8 cellular contexts compared by ENCODE assay signal in genomic region chr1:155322953-155323728, GRCh38. TPM values are rescaled to one million over a fixed set of nuclear protein-coding genes. Genes with fewer than 3 reads are reported as not detected.
DNase-seq lines count a peak whose midpoint lies in the region; ATAC-seq and TF ChIP-seq lines count a peak whose summit lies in the region.

No MANE protein-coding gene starts in this region.

- H3K9me3 ChIP-seq in left lung, result no peaks in the 10 kb centered on the region

- peak; percentile 95 for TF ChIP-seq CTCF in AG04449 (IDR thresholded peaks at IDR 0.05; ENCODE audit: insufficient read depth, low read length, missing control alignments)
- TF ChIP-seq CTCF in left lung (IDR thresholded peaks at IDR 0.05), result peak; percentile 96 to 98

- H3K4me1 ChIP-seq in left lung, result peaks cover 11 to 58% of the 10 kb centered on the region in 2 donors

- ATAC-seq in GM18907 (IDR thresholded peaks at IDR 0.05; ENCODE audit: unreplicated experiment) (peak; percentile 51), HG03460 (IDR thresholded peaks at IDR 0.05; ENCODE audit: unreplicated experiment) (peak; percentile 37), left lung (peak; percentile 70)

- peak overlapping the region; percentile 92 to 97 for H3K27ac ChIP-seq in left lung

- no peaks in the 10 kb centered on the region for H3K27me3 ChIP-seq in left lung

- peak; percentile 70 for DNase-seq in AG04449 (ENCODE audit: low read depth, low spot score)
- peak; percentile 91 to 99 for DNase-seq in NCI-H526 (lab: John Stamatoyannopoulos, UW)
- peak; percentile 75 to 88 for DNase-seq in activated CD4-positive, alpha-beta T cell treated with anti-CD3 and anti-CD28 coated beads, Interleukin-2, amount 50 U/mL, for 24 hours (ENCODE audit: low read depth in 1 of 2, low spot score in 1 of 2)
- peak; percentile 93 for DNase-seq in dedifferentiated amniotic fluid mesenchymal stem cell (ENCODE audit: extremely low spot score)
- peak; percentile 91 to 98 for DNase-seq in left lung
- DNase-seq in stimulated activated CD4-positive, alpha-beta T cell treated with anti-CD3 and anti-CD28 coated beads, Interleukin-1b, Interleukin-23, amount 100 ng/mL, for 48 hours, result peak; percentile 82

- CTCF ChIA-PET in AG04449 (lab: Yijun Ruan, JAX), result interaction anchor here (0.7 to 13.1 kb wide), 25 partner anchors 11 to 325 kb away, joined by 3 to 253 read pairs (median 5); partner anchors contain the start of genes CLK2, ENTREP3, FDPS and HCN3

- intact Hi-C loops in left lung (cut with DNase I), result loop anchor here in 1 of 2 donors (5.0 kb wide), 1 partner anchor 46 kb away; the partner anchor contains the start of gene HCN3

- POLR2A ChIA-PET in AG04449 (lab: Yijun Ruan, JAX), result interaction anchor here (0.8 to 2.3 kb wide), 8 partner anchors 11 to 240 kb away, joined by 3 to 11 read pairs (median 4); partner anchors contain the start of genes ASH1L, CLK2, ENTREP3 and FDPS

- peak overlapping the region; percentile 84 for H3K4me3 ChIP-seq in AG04449 (ENCODE audit: low read depth, low read length)
- H3K4me3 ChIP-seq in left lung, result peak overlapping the region; percentile 68 to 94

- H3K36me3 ChIP-seq in left lung, result peaks cover 0 to 37% of the 10 kb centered on the region in 2 donors

RNA-seq across cellular contexts. Expression of gene RUSC1, which starts 2.4 kb away (rescaled TPM):
- 10 to 100 TPM; 36.2 to 42.8 TPM for total RNA-seq in left lung

RNA-seq across cellular contexts. Expression of gene FDPS, which starts 14.5 kb away (rescaled TPM):
- total RNA-seq in left lung, result 100 to 1,000 TPM; 206 to 411 TPM

RNA-seq across cellular contexts. Expression of gene PKLR, which starts 21.9 kb away (rescaled TPM):
- not detected for total RNA-seq in left lung

RNA-seq across cellular contexts. Expression of gene HCN3, which starts 45.9 kb away (rescaled TPM):
- total RNA-seq in left lung, result 1 to 10 TPM; 2.4 to 3.8 TPM

RNA-seq across cellular contexts. Expression of gene CLK2, which starts 49.8 kb away (rescaled TPM):
- 10 to 100 TPM; 45.4 to 55.2 TPM for total RNA-seq in left lung

Comparison
In these comparisons a context has a peak if more than half of its experiments do, and no peak if none do; other contexts are left out.
1. Peak in every context shown above with its lines: DNase-seq, ATAC-seq, H3K4me3 ChIP-seq and H3K27ac ChIP-seq.